19 cellular contexts compared by ENCODE assay signal in genomic region chr1:17091252-17091651, GRCh38. TPM values are rescaled to one million over a fixed set of nuclear protein-coding genes. Genes with fewer than 3 reads are reported as not detected.
"Had no signal": no experiment of that assay in that cellular context is flagged by ENCODE, and none has a peak within 500 bp of the region (broad histone marks: within the 10 kb centered on the region; RNA-seq: fewer than 3 reads in every experiment).

No MANE protein-coding gene starts in this region.

- H3K27ac ChIP-seq: foreskin keratinocyte, neural progenitor cell, upper lobe of right lung had no signal

- H3K27me3 ChIP-seq: foreskin keratinocyte, neural progenitor cell, upper lobe of right lung had no signal

- H3K4me1 ChIP-seq: upper lobe of right lung had no signal

- H3K4me3 ChIP-seq: neural progenitor cell, upper lobe of right lung had no signal

- DNase-seq: activated CD4-positive, alpha-beta T cell treated with anti-CD3 and anti-CD28 coated beads, Interleukin-2, amount 10 ng/mL, durations not matched to agents 24 days and 14 days; activated CD4-positive, CD25-positive, alpha-beta regulatory T cell; activated CD8-positive, alpha-beta T cell treated with anti-CD3 and anti-CD28 coated beads for 36 hours; activated naive CD4-positive, alpha-beta T cell treated with Interleukin-2 at 50 U/mL for 16 hours; activated naive CD8-positive, alpha-beta T cell treated with anti-CD3 and anti-CD28 coated beads, Interleukin-2, amount 10 ng/mL, durations not matched to agents 7 days and 5 days; activated T-cell treated with anti-CD3 and anti-CD28 coated beads, Interleukin-2, amount 50 U/mL, for 1 hour; aorta; cerebellar nuclear complex; foreskin keratinocyte; glutamatergic neuron; hypothalamus; naive B cell; SK-N-SH; stimulated activated naive B cell treated with anti-CD40 and anti-IgM and Interleukin-4, amounts not matched to agents 10 μg/mL and 1 μg/mL and 100 μg/mL, for 72 hours; T-cell; upper lobe of right lung had no signal

- H2AFZ ChIP-seq: neural progenitor cell had no signal

- H3K36me3 ChIP-seq: neural progenitor cell, upper lobe of right lung had no signal

- H3K4me2 ChIP-seq: neural progenitor cell, SK-N-SH had no signal

- H3K9ac ChIP-seq: neural progenitor cell, SK-N-SH had no signal

- H3K9me3 ChIP-seq: SK-N-SH, upper lobe of right lung had no signal

- ATAC-seq: activated CD8-positive, alpha-beta T cell treated with anti-CD3 and anti-CD28 coated beads for 36 hours; foreskin keratinocyte; sciatic nerve; stimulated activated naive B cell treated with anti-CD40 and anti-IgM and Interleukin-4, amounts not matched to agents 10 μg/mL and 1 μg/mL and 100 μg/mL, for 72 hours; T-cell; upper lobe of right lung had no signal

RNA-seq across cellular contexts. Expression of gene PADI2, which starts 28.0 kb away (rescaled TPM):
- total RNA-seq: activated CD8-positive, alpha-beta T cell treated with anti-CD3 and anti-CD28 coated beads for 36 hours; fibroblast of lung had no signal
